In genomic region chr1:89896105-89896942, GRCh38 we compare ENCODE assay signal across 1 cellular context.
A peak's percentile ranks its signal among the peaks of the same experiment; 100 is the strongest.
TF ChIP-seq lines count a peak whose summit lies in the region.

No MANE protein-coding gene starts in this region.

TF ChIP-seq in K562, 482 proteins besides CTCF, POLR2A, EP300 and RAD21 (continued from another document and continues in another):
- peak; percentile 72 for TF ChIP-seq NEUROD1 (IDR thresholded peaks at IDR 0.05; ENCODE audit: borderline replicate concordance, low read depth, low read length, partially characterized antibody)
- no peak for TF ChIP-seq CREBBP (IDR thresholded peaks at IDR 0.05; ENCODE audit: low read depth, low read length)
- TF ChIP-seq, protein P1, sequence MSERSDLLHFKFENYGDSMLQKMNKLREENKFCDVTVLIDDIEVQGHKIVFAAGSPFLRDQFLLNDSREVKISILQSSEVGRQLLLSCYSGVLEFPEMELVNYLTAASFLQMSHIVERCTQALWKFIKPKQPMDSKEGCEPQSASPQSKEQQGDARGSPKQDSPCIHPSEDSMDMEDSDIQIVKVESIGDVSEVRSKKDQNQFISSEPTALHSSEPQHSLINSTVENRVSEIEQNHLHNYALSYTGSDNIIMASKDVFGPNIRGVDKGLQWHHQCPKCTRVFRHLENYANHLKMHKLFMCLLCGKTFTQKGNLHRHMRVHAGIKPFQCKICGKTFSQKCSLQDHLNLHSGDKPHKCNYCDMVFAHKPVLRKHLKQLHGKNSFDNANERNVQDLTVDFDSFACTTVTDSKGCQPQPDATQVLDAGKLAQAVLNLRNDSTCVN (CRISPR knock-in tag; IDR thresholded peaks at IDR 0.05): peak; percentile 64; the same call in 1 of the 2 replicates
- no peak for TF ChIP-seq ZNF347 (CRISPR knock-in tag; IDR thresholded peaks at IDR 0.05; ENCODE audit: low read depth)
- TF ChIP-seq ZNF280B (CRISPR knock-in tag; IDR thresholded peaks at IDR 0.05): no peak
- no peak for TF ChIP-seq ZKSCAN3 (CRISPR knock-in tag; IDR thresholded peaks at IDR 0.05)
- no peak for TF ChIP-seq TSC22D4 (tag; IDR thresholded peaks at IDR 0.05)
- peak; percentile 88 for TF ChIP-seq BRD9 (IDR thresholded peaks at IDR 0.05; ENCODE audit: low read depth, partially characterized antibody)
- TF ChIP-seq SPI1 (IDR thresholded peaks at IDR 0.05; ENCODE audit: borderline replicate concordance, low read depth, low read length): no peak
- no peak for TF ChIP-seq ZNF134 (CRISPR knock-in tag; conservative IDR thresholded peaks at IDR 0.05)
- no peak for TF ChIP-seq ZSCAN32 (CRISPR knock-in tag; IDR thresholded peaks at IDR 0.05)
- peak; percentile 53 for TF ChIP-seq USF1 (CRISPR knock-in tag; IDR thresholded peaks at IDR 0.05)
- TF ChIP-seq XRCC3 (IDR thresholded peaks at IDR 0.05): no peak
- no peak for TF ChIP-seq ZNF354B (CRISPR knock-in tag; IDR thresholded peaks at IDR 0.05)
- TF ChIP-seq ZNF316 (IDR thresholded peaks at IDR 0.05): peak; percentile 64
- TF ChIP-seq HLTF (IDR thresholded peaks at IDR 0.05): peak; percentile 88
- TF ChIP-seq ZC3H4 (CRISPR knock-in tag; IDR thresholded peaks at IDR 0.05; ENCODE audit: borderline replicate concordance): no peak
- no peak for TF ChIP-seq CHAMP1 (IDR thresholded peaks at IDR 0.05)
- no peak for TF ChIP-seq ZNF507 (tag; conservative IDR thresholded peaks at IDR 0.05)
- TF ChIP-seq TRIM24 (IDR thresholded peaks at IDR 0.05): peak; percentile 79 to 82
- TF ChIP-seq NCOA2 (IDR thresholded peaks at IDR 0.05; ENCODE audit: partially characterized antibody in 2 of 2): no peak
- TF ChIP-seq C11orf30 (IDR thresholded peaks at IDR 0.05; ENCODE audit: low read depth): peak; percentile 47
- TF ChIP-seq NR2F6 (CRISPR knock-in tag; IDR thresholded peaks at IDR 0.05): no peak
- TF ChIP-seq DPF2 (IDR thresholded peaks at IDR 0.05): peak; percentile 98
- peak; percentile 88 for TF ChIP-seq MTA2 (IDR thresholded peaks at IDR 0.05; ENCODE audit: low read depth)
- TF ChIP-seq ZNF57 (CRISPR knock-in tag; IDR thresholded peaks at IDR 0.05): no peak
- TF ChIP-seq SMAD2 (IDR thresholded peaks at IDR 0.05; ENCODE audit: low read depth, low read length): no peak
- TF ChIP-seq, protein P2, sequence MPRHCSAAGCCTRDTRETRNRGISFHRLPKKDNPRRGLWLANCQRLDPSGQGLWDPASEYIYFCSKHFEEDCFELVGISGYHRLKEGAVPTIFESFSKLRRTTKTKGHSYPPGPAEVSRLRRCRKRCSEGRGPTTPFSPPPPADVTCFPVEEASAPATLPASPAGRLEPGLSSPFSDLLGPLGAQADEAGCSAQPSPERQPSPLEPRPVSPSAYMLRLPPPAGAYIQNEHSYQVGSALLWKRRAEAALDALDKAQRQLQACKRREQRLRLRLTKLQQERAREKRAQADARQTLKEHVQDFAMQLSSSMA (CRISPR knock-in tag; IDR thresholded peaks at IDR 0.05): no peak
- peak; percentile 90 for TF ChIP-seq JUN (IDR thresholded peaks at IDR 0.05; ENCODE audit: borderline replicate concordance, low read depth, low read length)
- peak; percentile 62; the same call in 1 of the 2 replicates for TF ChIP-seq JUN (CRISPR knock-in tag; IDR thresholded peaks at IDR 0.05; ENCODE audit: borderline replicate concordance)
- no peak for TF ChIP-seq ATF1 (CRISPR knock-in tag; IDR thresholded peaks at IDR 0.05)
- TF ChIP-seq ATF1 (tag; IDR thresholded peaks at IDR 0.05): peak; percentile 94
- TF ChIP-seq NR1H2 (CRISPR knock-in tag; IDR thresholded peaks at IDR 0.05): no peak
- TF ChIP-seq IRF2 (CRISPR knock-in tag; IDR thresholded peaks at IDR 0.05): no peak
- peak; percentile 78; the same call in 1 of the 2 replicates for TF ChIP-seq LARP7 (IDR thresholded peaks at IDR 0.05)
- TF ChIP-seq, protein P3, sequence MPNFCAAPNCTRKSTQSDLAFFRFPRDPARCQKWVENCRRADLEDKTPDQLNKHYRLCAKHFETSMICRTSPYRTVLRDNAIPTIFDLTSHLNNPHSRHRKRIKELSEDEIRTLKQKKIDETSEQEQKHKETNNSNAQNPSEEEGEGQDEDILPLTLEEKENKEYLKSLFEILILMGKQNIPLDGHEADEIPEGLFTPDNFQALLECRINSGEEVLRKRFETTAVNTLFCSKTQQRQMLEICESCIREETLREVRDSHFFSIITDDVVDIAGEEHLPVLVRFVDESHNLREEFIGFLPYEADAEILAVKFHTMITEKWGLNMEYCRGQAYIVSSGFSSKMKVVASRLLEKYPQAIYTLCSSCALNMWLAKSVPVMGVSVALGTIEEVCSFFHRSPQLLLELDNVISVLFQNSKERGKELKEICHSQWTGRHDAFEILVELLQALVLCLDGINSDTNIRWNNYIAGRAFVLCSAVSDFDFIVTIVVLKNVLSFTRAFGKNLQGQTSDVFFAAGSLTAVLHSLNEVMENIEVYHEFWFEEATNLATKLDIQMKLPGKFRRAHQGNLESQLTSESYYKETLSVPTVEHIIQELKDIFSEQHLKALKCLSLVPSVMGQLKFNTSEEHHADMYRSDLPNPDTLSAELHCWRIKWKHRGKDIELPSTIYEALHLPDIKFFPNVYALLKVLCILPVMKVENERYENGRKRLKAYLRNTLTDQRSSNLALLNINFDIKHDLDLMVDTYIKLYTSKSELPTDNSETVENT (CRISPR knock-in tag; IDR thresholded peaks at IDR 0.05): no peak
- no peak; the same call in 1 of the 2 replicates for TF ChIP-seq ZNF239 (CRISPR knock-in tag; IDR thresholded peaks at IDR 0.05)
- TF ChIP-seq EGR1 (conservative IDR thresholded peaks at IDR 0.05): peak; percentile 92
- TF ChIP-seq BCLAF1 (IDR thresholded peaks at IDR 0.05; ENCODE audit: borderline replicate concordance in 1 of 2, control insufficient read depth in 1 of 2, low read depth in 2 of 2, low read length in 1 of 2): no peak
- TF ChIP-seq SMAD1 (IDR thresholded peaks at IDR 0.05; ENCODE audit: low read depth, low read length, partially characterized antibody): peak; percentile 19
- no peak for TF ChIP-seq TFAM (CRISPR knock-in tag; conservative IDR thresholded peaks at IDR 0.05)
- TF ChIP-seq ZNF253 (CRISPR knock-in tag; conservative IDR thresholded peaks at IDR 0.05): no peak
- no peak for TF ChIP-seq POLR2AphosphoS2 (IDR thresholded peaks at IDR 0.05; ENCODE audit: low read length)
- no peak for TF ChIP-seq ILF3 (IDR thresholded peaks at IDR 0.05; ENCODE audit: borderline replicate concordance)
- no peak for TF ChIP-seq RBM39 (optimal IDR thresholded peaks at IDR 0.05; ENCODE audit: low read depth, low read length)
- TF ChIP-seq E4F1 (CRISPR knock-in tag; IDR thresholded peaks at IDR 0.05; ENCODE audit: borderline replicate concordance): no peak
- no peak for TF ChIP-seq NELFE (IDR thresholded peaks at IDR 0.05; ENCODE audit: insufficient read depth, insufficient read length)
- peak; percentile 97 for TF ChIP-seq GATAD2A (IDR thresholded peaks at IDR 0.05)
- TF ChIP-seq ZNF24 (IDR thresholded peaks at IDR 0.05): no peak
- TF ChIP-seq ZNF282 (CRISPR knock-in tag; IDR thresholded peaks at IDR 0.05): no peak
- TF ChIP-seq SMARCB1 (IDR thresholded peaks at IDR 0.05; ENCODE audit: insufficient read length, low read depth): no peak
- TF ChIP-seq PTRF (tag; IDR thresholded peaks at IDR 0.05): no peak
